ENCODE assay signal across 1 cellular context in the genomic region with DNA sequence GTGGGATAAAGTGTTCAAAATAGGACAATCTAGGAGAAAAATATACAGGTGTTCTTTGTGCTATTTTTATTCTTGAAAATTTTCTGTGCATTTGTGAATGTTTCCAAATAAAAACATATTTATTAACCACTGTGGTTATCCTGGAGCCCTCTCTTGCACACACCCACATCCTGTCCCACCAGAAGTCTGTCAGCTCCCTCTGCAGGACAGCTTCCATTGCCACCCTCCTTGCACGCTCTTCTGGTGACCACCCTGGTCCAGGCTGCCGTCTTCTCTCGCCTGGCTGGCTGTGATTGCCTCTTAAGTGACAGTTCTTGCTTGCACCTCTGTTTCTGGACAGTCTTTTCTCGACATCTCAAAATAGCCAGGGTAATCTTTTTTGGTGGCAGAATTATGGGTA.
TF ChIP-seq lines count a peak whose summit lies in the region.

No MANE protein-coding gene starts in this region.

TF ChIP-seq in K562, 482 proteins besides CTCF, POLR2A, EP300 and RAD21:
- TF ChIP-seq, protein P1, sequence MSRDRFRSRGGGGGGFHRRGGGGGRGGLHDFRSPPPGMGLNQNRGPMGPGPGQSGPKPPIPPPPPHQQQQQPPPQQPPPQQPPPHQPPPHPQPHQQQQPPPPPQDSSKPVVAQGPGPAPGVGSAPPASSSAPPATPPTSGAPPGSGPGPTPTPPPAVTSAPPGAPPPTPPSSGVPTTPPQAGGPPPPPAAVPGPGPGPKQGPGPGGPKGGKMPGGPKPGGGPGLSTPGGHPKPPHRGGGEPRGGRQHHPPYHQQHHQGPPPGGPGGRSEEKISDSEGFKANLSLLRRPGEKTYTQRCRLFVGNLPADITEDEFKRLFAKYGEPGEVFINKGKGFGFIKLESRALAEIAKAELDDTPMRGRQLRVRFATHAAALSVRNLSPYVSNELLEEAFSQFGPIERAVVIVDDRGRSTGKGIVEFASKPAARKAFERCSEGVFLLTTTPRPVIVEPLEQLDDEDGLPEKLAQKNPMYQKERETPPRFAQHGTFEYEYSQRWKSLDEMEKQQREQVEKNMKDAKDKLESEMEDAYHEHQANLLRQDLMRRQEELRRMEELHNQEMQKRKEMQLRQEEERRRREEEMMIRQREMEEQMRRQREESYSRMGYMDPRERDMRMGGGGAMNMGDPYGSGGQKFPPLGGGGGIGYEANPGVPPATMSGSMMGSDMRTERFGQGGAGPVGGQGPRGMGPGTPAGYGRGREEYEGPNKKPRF (IDR thresholded peaks at IDR 0.05; ENCODE audit: low read depth, low read length) = no peak
- TF ChIP-seq, protein P2, sequence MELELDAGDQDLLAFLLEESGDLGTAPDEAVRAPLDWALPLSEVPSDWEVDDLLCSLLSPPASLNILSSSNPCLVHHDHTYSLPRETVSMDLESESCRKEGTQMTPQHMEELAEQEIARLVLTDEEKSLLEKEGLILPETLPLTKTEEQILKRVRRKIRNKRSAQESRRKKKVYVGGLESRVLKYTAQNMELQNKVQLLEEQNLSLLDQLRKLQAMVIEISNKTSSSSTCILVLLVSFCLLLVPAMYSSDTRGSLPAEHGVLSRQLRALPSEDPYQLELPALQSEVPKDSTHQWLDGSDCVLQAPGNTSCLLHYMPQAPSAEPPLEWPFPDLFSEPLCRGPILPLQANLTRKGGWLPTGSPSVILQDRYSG (tag; conservative IDR thresholded peaks at IDR 0.05; ENCODE audit: low read depth) = no peak
- TF ChIP-seq, protein P3, sequence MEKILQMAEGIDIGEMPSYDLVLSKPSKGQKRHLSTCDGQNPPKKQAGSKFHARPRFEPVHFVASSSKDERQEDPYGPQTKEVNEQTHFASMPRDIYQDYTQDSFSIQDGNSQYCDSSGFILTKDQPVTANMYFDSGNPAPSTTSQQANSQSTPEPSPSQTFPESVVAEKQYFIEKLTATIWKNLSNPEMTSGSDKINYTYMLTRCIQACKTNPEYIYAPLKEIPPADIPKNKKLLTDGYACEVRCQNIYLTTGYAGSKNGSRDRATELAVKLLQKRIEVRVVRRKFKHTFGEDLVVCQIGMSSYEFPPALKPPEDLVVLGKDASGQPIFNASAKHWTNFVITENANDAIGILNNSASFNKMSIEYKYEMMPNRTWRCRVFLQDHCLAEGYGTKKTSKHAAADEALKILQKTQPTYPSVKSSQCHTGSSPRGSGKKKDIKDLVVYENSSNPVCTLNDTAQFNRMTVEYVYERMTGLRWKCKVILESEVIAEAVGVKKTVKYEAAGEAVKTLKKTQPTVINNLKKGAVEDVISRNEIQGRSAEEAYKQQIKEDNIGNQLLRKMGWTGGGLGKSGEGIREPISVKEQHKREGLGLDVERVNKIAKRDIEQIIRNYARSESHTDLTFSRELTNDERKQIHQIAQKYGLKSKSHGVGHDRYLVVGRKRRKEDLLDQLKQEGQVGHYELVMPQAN (IDR thresholded peaks at IDR 0.05; ENCODE audit: borderline replicate concordance) = no peak
- TF ChIP-seq HNRNPH1 (optimal IDR thresholded peaks at IDR 0.05; ENCODE audit: low read depth, low read length) (no peak), NFIC (IDR thresholded peaks at IDR 0.05) (no peak), NCOA4 (IDR thresholded peaks at IDR 0.05; ENCODE audit: partially characterized antibody) (no peak), SIX5 (IDR thresholded peaks at IDR 0.05; ENCODE audit: borderline replicate concordance in 1 of 2, insufficient read depth in 1 of 2, low read depth in 1 of 2, low read length in 2 of 2) (no peak), ZNF212 (CRISPR knock-in tag; IDR thresholded peaks at IDR 0.05) (no peak), ZNF830 (CRISPR knock-in tag; IDR thresholded peaks at IDR 0.05) (no peak)
- TF ChIP-seq, protein P4, sequence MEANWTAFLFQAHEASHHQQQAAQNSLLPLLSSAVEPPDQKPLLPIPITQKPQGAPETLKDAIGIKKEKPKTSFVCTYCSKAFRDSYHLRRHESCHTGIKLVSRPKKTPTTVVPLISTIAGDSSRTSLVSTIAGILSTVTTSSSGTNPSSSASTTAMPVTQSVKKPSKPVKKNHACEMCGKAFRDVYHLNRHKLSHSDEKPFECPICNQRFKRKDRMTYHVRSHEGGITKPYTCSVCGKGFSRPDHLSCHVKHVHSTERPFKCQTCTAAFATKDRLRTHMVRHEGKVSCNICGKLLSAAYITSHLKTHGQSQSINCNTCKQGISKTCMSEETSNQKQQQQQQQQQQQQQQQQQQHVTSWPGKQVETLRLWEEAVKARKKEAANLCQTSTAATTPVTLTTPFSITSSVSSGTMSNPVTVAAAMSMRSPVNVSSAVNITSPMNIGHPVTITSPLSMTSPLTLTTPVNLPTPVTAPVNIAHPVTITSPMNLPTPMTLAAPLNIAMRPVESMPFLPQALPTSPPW (CRISPR knock-in tag; IDR thresholded peaks at IDR 0.05) = no peak
- TF ChIP-seq, protein P5, sequence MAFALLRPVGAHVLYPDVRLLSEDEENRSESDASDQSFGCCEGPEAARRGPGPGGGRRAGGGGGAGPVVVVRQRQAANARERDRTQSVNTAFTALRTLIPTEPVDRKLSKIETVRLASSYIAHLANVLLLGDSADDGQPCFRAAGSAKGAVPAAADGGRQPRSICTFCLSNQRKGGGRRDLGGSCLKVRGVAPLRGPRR (CRISPR knock-in tag; IDR thresholded peaks at IDR 0.05) = no peak
